In the genomic region with DNA sequence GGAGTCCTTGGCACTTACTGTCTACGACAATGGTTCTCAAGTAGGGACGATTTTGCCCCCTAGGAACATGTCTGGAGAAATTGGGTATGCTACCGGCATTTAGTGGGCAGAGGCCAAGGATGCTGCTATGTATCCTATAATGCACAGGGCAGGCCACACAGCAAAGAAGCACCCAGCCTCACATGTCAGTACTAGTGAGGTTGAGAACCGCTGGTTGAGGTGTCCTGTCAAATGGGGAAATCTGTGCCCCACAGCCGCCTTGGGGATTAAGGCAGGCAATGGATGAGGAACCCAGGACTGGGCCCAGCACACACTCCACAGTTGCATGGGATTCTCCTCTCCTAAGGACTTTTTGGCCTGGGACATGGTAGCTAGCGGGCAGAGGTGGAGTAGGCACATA, we compare ENCODE assay signal across 2 cellular contexts.
TF ChIP-seq lines count a peak whose summit lies in the region.

No MANE protein-coding gene starts in this region.

TF ChIP-seq in IMR-90, 13 proteins besides CTCF, POLR2A, EP300 and RAD21:
- TF ChIP-seq, protein P1, sequence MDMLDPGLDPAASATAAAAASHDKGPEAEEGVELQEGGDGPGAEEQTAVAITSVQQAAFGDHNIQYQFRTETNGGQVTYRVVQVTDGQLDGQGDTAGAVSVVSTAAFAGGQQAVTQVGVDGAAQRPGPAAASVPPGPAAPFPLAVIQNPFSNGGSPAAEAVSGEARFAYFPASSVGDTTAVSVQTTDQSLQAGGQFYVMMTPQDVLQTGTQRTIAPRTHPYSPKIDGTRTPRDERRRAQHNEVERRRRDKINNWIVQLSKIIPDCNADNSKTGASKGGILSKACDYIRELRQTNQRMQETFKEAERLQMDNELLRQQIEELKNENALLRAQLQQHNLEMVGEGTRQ (IDR thresholded peaks at IDR 0.05; ENCODE audit: low read depth, low read length): no peak
- TF ChIP-seq CHD1 (IDR thresholded peaks at IDR 0.05; ENCODE audit: low read depth, low read length) (no peak), NFE2L2 (IDR thresholded peaks at IDR 0.05; ENCODE audit: low read depth, low read length) (no peak)

TF ChIP-seq in H1, 55 proteins besides CTCF, POLR2A, EP300 and RAD21:
- TF ChIP-seq CREB1 (IDR thresholded peaks at IDR 0.05) (no peak), KDM4A (IDR thresholded peaks at IDR 0.05; ENCODE audit: low read depth, low read length, severe bottlenecking) (no peak), BRCA1 (IDR thresholded peaks at IDR 0.05; ENCODE audit: low read depth, low read length) (no peak), CHD1 (IDR thresholded peaks at IDR 0.05; ENCODE audit: low read depth, low read length) (no peak), SP1 (IDR thresholded peaks at IDR 0.05; ENCODE audit: low read depth, low read length) (no peak), RXRA (IDR thresholded peaks at IDR 0.05; ENCODE audit: insufficient read depth, low read depth, low read length) (no peak), NRF1 (IDR thresholded peaks at IDR 0.05; ENCODE audit: low read depth, low read length) (no peak), ASH2L (IDR thresholded peaks at IDR 0.05; ENCODE audit: low read length) (no peak), SIX5 (IDR thresholded peaks at IDR 0.05; ENCODE audit: low read depth, low read length) (no peak), GTF2F1 (IDR thresholded peaks at IDR 0.05; ENCODE audit: borderline replicate concordance, low read depth, low read length) (no peak), KDM5A (IDR thresholded peaks at IDR 0.05; ENCODE audit: low read length) (no peak), CHD2 (IDR thresholded peaks at IDR 0.05; ENCODE audit: low read length) (no peak), POU5F1 (IDR thresholded peaks at IDR 0.05; ENCODE audit: low read depth, low read length) (no peak), ZNF274 (IDR thresholded peaks at IDR 0.05; ENCODE audit: borderline replicate concordance, extremely low read depth, low read length) (no peak), CTBP2 (IDR thresholded peaks at IDR 0.05; ENCODE audit: borderline replicate concordance, insufficient read depth, insufficient read length, low read length) (no peak), GABPA (IDR thresholded peaks at IDR 0.05; ENCODE audit: borderline replicate concordance, insufficient read depth, low read length) (no peak)
- TF ChIP-seq, protein P1 (IDR thresholded peaks at IDR 0.05; ENCODE audit: low read length): no peak
- TF ChIP-seq, protein P2, sequence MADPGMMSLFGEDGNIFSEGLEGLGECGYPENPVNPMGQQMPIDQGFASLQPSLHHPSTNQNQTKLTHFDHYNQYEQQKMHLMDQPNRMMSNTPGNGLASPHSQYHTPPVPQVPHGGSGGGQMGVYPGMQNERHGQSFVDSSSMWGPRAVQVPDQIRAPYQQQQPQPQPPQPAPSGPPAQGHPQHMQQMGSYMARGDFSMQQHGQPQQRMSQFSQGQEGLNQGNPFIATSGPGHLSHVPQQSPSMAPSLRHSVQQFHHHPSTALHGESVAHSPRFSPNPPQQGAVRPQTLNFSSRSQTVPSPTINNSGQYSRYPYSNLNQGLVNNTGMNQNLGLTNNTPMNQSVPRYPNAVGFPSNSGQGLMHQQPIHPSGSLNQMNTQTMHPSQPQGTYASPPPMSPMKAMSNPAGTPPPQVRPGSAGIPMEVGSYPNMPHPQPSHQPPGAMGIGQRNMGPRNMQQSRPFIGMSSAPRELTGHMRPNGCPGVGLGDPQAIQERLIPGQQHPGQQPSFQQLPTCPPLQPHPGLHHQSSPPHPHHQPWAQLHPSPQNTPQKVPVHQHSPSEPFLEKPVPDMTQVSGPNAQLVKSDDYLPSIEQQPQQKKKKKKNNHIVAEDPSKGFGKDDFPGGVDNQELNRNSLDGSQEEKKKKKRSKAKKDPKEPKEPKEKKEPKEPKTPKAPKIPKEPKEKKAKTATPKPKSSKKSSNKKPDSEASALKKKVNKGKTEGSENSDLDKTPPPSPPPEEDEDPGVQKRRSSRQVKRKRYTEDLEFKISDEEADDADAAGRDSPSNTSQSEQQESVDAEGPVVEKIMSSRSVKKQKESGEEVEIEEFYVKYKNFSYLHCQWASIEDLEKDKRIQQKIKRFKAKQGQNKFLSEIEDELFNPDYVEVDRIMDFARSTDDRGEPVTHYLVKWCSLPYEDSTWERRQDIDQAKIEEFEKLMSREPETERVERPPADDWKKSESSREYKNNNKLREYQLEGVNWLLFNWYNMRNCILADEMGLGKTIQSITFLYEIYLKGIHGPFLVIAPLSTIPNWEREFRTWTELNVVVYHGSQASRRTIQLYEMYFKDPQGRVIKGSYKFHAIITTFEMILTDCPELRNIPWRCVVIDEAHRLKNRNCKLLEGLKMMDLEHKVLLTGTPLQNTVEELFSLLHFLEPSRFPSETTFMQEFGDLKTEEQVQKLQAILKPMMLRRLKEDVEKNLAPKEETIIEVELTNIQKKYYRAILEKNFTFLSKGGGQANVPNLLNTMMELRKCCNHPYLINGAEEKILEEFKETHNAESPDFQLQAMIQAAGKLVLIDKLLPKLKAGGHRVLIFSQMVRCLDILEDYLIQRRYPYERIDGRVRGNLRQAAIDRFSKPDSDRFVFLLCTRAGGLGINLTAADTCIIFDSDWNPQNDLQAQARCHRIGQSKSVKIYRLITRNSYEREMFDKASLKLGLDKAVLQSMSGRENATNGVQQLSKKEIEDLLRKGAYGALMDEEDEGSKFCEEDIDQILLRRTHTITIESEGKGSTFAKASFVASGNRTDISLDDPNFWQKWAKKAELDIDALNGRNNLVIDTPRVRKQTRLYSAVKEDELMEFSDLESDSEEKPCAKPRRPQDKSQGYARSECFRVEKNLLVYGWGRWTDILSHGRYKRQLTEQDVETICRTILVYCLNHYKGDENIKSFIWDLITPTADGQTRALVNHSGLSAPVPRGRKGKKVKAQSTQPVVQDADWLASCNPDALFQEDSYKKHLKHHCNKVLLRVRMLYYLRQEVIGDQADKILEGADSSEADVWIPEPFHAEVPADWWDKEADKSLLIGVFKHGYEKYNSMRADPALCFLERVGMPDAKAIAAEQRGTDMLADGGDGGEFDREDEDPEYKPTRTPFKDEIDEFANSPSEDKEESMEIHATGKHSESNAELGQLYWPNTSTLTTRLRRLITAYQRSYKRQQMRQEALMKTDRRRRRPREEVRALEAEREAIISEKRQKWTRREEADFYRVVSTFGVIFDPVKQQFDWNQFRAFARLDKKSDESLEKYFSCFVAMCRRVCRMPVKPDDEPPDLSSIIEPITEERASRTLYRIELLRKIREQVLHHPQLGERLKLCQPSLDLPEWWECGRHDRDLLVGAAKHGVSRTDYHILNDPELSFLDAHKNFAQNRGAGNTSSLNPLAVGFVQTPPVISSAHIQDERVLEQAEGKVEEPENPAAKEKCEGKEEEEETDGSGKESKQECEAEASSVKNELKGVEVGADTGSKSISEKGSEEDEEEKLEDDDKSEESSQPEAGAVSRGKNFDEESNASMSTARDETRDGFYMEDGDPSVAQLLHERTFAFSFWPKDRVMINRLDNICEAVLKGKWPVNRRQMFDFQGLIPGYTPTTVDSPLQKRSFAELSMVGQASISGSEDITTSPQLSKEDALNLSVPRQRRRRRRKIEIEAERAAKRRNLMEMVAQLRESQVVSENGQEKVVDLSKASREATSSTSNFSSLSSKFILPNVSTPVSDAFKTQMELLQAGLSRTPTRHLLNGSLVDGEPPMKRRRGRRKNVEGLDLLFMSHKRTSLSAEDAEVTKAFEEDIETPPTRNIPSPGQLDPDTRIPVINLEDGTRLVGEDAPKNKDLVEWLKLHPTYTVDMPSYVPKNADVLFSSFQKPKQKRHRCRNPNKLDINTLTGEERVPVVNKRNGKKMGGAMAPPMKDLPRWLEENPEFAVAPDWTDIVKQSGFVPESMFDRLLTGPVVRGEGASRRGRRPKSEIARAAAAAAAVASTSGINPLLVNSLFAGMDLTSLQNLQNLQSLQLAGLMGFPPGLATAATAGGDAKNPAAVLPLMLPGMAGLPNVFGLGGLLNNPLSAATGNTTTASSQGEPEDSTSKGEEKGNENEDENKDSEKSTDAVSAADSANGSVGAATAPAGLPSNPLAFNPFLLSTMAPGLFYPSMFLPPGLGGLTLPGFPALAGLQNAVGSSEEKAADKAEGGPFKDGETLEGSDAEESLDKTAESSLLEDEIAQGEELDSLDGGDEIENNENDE (IDR thresholded peaks at IDR 0.05; ENCODE audit: insufficient replicate concordance, low read length): no peak
